ENCODE assay signal across 29 cellular contexts in the genomic region with DNA sequence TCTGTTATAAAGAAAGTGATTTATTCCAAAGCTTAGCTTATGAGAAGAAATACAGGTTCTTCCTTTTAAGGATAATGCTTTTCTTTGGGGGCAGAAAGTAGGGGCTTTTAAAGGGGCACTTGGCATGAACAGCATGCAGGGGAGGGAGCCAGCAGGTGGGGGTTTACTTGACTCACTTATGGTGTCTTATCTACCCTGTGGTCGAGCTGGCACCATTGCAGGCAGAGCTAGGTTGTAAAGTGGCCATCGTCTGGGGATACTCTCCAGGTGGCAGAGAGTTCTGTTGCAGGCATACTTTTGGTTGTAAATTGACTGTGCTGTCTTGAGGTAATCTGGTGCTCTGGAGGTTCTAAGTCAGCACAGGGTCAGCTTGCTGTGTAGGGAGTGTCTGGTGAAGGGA. TPM values are rescaled to one million over a fixed set of nuclear protein-coding genes. Genes with fewer than 3 reads are reported as not detected.
DNase-seq lines count a peak whose midpoint lies in the region; ATAC-seq, FAIRE-seq and TF ChIP-seq lines count a peak whose summit lies in the region.
"Had no signal": no experiment of that assay in that cellular context is flagged by ENCODE, and none has a peak within 500 bp of the region (broad histone marks: within the 10 kb centered on the region; RNA-seq: fewer than 3 reads in every experiment).

No MANE protein-coding gene starts in this region.

- H3K23ac ChIP-seq in mesendoderm (ENCODE audit: low read length): no peak overlapping the region

- H3F3A ChIP-seq in GM23338 (replicated peaks; ENCODE audit: low read depth): no peaks in the 10 kb centered on the region; the same call in 1 of the 2 replicates

- peaks cover 62% of the 10 kb centered on the region for H3K4me1 Mint-ChIP-seq in GM23338

- no peak overlapping the region for H2BK120ac ChIP-seq in mesendoderm (ENCODE audit: low read depth, low read length)

- H3K9me3 ChIP-seq in OCI-LY7 (ENCODE audit: low read length) (no peaks in the 10 kb centered on the region), small intestine (ENCODE audit: control insufficient read depth, low read depth) (no peaks in the 10 kb centered on the region)
- H3K9me3 ChIP-seq: left lung, MG63, stomach, transverse colon had no signal

- no peak overlapping the region for H4K8ac ChIP-seq in mesendoderm (ENCODE audit: low read depth, low read length)

- H3K27me3 ChIP-seq in ACC112 (ENCODE audit: insufficient read depth, low read length) (no peaks in the 10 kb centered on the region), GM23338 (ENCODE audit: insufficient read depth) (no peaks in the 10 kb centered on the region), mesendoderm (ENCODE audit: insufficient read depth, low read length, poor library complexity) (no peaks in the 10 kb centered on the region), small intestine (ENCODE audit: control insufficient read depth in 2 of 2, insufficient read depth in 2 of 2, low read length in 2 of 2) (no peaks in the 10 kb centered on the region)
- H3K27me3 ChIP-seq: left lung, MG63, stomach, transverse colon had no signal

- WGBS in mesendoderm (ENCODE audit: extremely low coverage, insufficient coverage, low lambda C conversion rate): no CpG with 5 or more reads among the region's 2 CpGs
- WGBS in small intestine, 3 donors: 33 to 62% (median 46%) methylated on average over 2 of the region's 2 CpGs

- BruUV-seq in OCI-LY7 (replicated peaks; lab: Mats Ljungman, UMichigan): no TSS peak

- H4K5ac ChIP-seq in mesendoderm (ENCODE audit: low read length): no peak overlapping the region

- peak overlapping the region; percentile 8; the same call in 1 of the 3 replicates for H3K4me3 Mint-ChIP-seq in GM23338
- H3K4me3 Mint-ChIP-seq: activated CD8-positive, alpha-beta memory T cell treated with anti-CD3 and anti-CD28 coated beads, Interleukin-2, amount 10 ng/mL, durations not matched to agents 7 days and 5 days; CD14-positive monocyte; IgD-negative memory B cell; WTC11 had no signal

- no peaks in the 10 kb centered on the region; the same call in 2 of the 3 replicates for H3K9me3 Mint-ChIP-seq in GM23338
- H3K9me3 Mint-ChIP-seq: CD14-positive monocyte had no signal

- H3K36me3 ChIP-seq in ACC112 (ENCODE audit: insufficient read depth, low read length) (no peaks in the 10 kb centered on the region), GM23338 (ENCODE audit: insufficient read depth) (no peaks in the 10 kb centered on the region), OCI-LY7 (ENCODE audit: insufficient read depth, low read length) (no peaks in the 10 kb centered on the region), mesendoderm (ENCODE audit: control insufficient read depth, insufficient read depth, low read length) (no peaks in the 10 kb centered on the region), small intestine (ENCODE audit: control insufficient read depth in 2 of 2, insufficient read depth in 2 of 2, low read length in 2 of 2) (no peaks in the 10 kb centered on the region)
- H3K36me3 ChIP-seq: left lung, MG63, stomach, transverse colon had no signal

- TF ChIP-seq CTCF in GM23338 (conservative IDR thresholded peaks at IDR 0.05; ENCODE audit: low read depth in 2 of 2) (no peak), OCI-LY7 (conservative IDR thresholded peaks at IDR 0.05; ENCODE audit: low read length) (no peak)

- no peaks in the 10 kb centered on the region for H3K79me1 ChIP-seq in mesendoderm (ENCODE audit: low read length)

- H3K56ac ChIP-seq in mesendoderm (ENCODE audit: low read length): peak overlapping the region; percentile 19

- H3K4me1 ChIP-seq in ACC112 (ENCODE audit: control insufficient read depth, insufficient read depth, low read length, unreplicated experiment): peaks cover 36% of the 10 kb centered on the region
- H3K4me1 ChIP-seq in GM23338 (ENCODE audit: insufficient read depth): peaks cover 39% of the 10 kb centered on the region
- peaks cover 50% of the 10 kb centered on the region for H3K4me1 ChIP-seq in OCI-LY7 (ENCODE audit: insufficient read depth, low read length, poor library complexity, severe bottlenecking)
- peaks cover 19% of the 10 kb centered on the region for H3K4me1 ChIP-seq in mesendoderm (ENCODE audit: control insufficient read depth, low read depth, low read length)
- H3K4me1 ChIP-seq in small intestine (ENCODE audit: control insufficient read depth in 2 of 2, insufficient read depth in 1 of 2, low read depth in 1 of 2, low read length in 1 of 2): peaks cover 0 to 2% of the 10 kb centered on the region in 2 donors

- peak overlapping the region; percentile 54 for H3K18ac ChIP-seq in mesendoderm (ENCODE audit: low read length)

- H3K27me3 Mint-ChIP-seq in GM23338 (ENCODE audit: insufficient read depth, low read depth, poor library complexity): peaks cover 4% of the 10 kb centered on the region
- H3K27me3 Mint-ChIP-seq: activated CD8-positive, alpha-beta memory T cell treated with anti-CD3 and anti-CD28 coated beads, Interleukin-2, amount 10 ng/mL, durations not matched to agents 7 days and 5 days; brain; IgD-negative memory B cell had no signal

- H2BK5ac ChIP-seq in mesendoderm (ENCODE audit: low read length): no peak overlapping the region

- no peak for FAIRE-seq in small intestine (lab: Jason Lieb, UNC)
- FAIRE-seq: GM12892 had no signal

- H3K4me2 ChIP-seq in GM23338 (peak overlapping the region; percentile 45; the same call in 1 of the 2 replicates), OCI-LY7 (ENCODE audit: low read length) (0 out of 2 replicates have a peak overlapping the region, but pooled peaks have one; percentile 80), mesendoderm (ENCODE audit: low read length) (no peak overlapping the region)

- no peak overlapping the region for H3K9ac ChIP-seq in mesendoderm (ENCODE audit: low read length)

- intact Hi-C loops in OCI-LY7 (cut with micrococcal nuclease; ENCODE audit: unreplicated experiment): no loop called here

- H4K20me1 ChIP-seq in GM23338 (replicated peaks; ENCODE audit: insufficient read depth) (no peaks in the 10 kb centered on the region), OCI-LY7 (ENCODE audit: insufficient read depth, low read length) (no peaks in the 10 kb centered on the region)

- DNase-seq in GM23338 (ENCODE audit: low spot score): no peak
- DNase-seq in OCI-LY7 (ENCODE audit: low spot score): no peak
- DNase-seq in mesendoderm: no peak
- no peak for DNase-seq in epidermal melanocyte (ENCODE audit: insufficient read length, low spot score)
- no peak for DNase-seq in small intestine
- DNase-seq in DMS79 treated with DMSO at 0.1 percent for 48 hours (lab: John Stamatoyannopoulos, UW): no peak
- no peak for DNase-seq in AML-193 (lab: John Stamatoyannopoulos, UW)
- DNase-seq: activated CD4-positive, alpha-beta T cell treated with anti-CD3 and anti-CD28 coated beads, Interleukin-2, amount 50 U/mL, for 1 hour; activated CD8-positive, alpha-beta memory T cell treated with anti-CD3 and anti-CD28 coated beads, Interleukin-2, amount 10 ng/mL, durations not matched to agents 7 days and 5 days; activated naive CD4-positive, alpha-beta T cell treated with Interleukin-2 at 50 U/mL for 16 hours; activated T-cell treated with anti-CD3 and anti-CD28 coated beads, Interleukin-2, amount 50 U/mL, for 72 hours; Calu3; left lung; MG63; NCI-H1417; NCI-H2029 treated with DMSO at 0.1 percent for 48 hours; NCI-H82; nucleus accumbens; stomach; SW 1271; T1000; transverse colon had no signal

- H3K27ac Mint-ChIP-seq in GM23338: peak overlapping the region; percentile 82; the same call in 1 of the 2 replicates
- H3K27ac Mint-ChIP-seq: activated CD8-positive, alpha-beta memory T cell treated with anti-CD3 and anti-CD28 coated beads, Interleukin-2, amount 10 ng/mL, durations not matched to agents 7 days and 5 days; IgD-negative memory B cell; WTC11 had no signal

- H3K27ac ChIP-seq in ACC112 (ENCODE audit: low read depth, low read length): no peak overlapping the region; the same call in 1 of the 2 replicates
- H3K27ac ChIP-seq in GM23338 (ENCODE audit: low read depth): no peak overlapping the region
- H3K27ac ChIP-seq in OCI-LY7 (ENCODE audit: low read depth, low read length, poor library complexity, severe bottlenecking): no peak overlapping the region
- H3K27ac ChIP-seq in mesendoderm (ENCODE audit: low read depth, low read length): no peak overlapping the region
- H3K27ac ChIP-seq in small intestine (ENCODE audit: low read depth in 1 of 2, low read length in 1 of 2): no peak overlapping the region
- H3K27ac ChIP-seq: transverse colon had no signal

- H2AK5ac ChIP-seq in mesendoderm (ENCODE audit: low read length): no peak overlapping the region

- CTCF ChIA-PET in OCI-LY7 (lab: Charles Lee; ENCODE audit: unreplicated experiment): interaction anchor here (0.9 kb wide), 1 partner anchor 13 kb away, joined by 3 read pairs; no protein-coding TSS in a partner anchor

- peak overlapping the region; percentile 5 for H3K4ac ChIP-seq in mesendoderm (ENCODE audit: low read depth, low read length)

- H2AFZ ChIP-seq in ACC112 (ENCODE audit: low read length, unreplicated experiment): no peak overlapping the region
- no peak overlapping the region for H2AFZ ChIP-seq in GM23338
- H2AFZ ChIP-seq in OCI-LY7 (ENCODE audit: low read length): no peak overlapping the region; the same call in 1 of the 2 replicates

- H3K9me2 ChIP-seq in GM23338 (ENCODE audit: insufficient read depth): peaks cover 6% of the 10 kb centered on the region
- H3K9me2 ChIP-seq in OCI-LY7 (ENCODE audit: insufficient read depth, low read length): no peaks in the 10 kb centered on the region

- no peak for ATAC-seq in GM23338
- ATAC-seq: activated CD8-positive, alpha-beta memory T cell treated with anti-CD3 and anti-CD28 coated beads, Interleukin-2, amount 10 ng/mL, durations not matched to agents 7 days and 5 days; activated T-cell treated with anti-CD3 and anti-CD28 coated beads, Interleukin-2, amount 50 U/mL, for 72 hours; left lung; Right ventricle myocardium inferior; WTC11 had no signal

- H3K79me2 ChIP-seq in ACC112 (ENCODE audit: control insufficient read depth, insufficient read depth, low read length, unreplicated experiment): no peaks in the 10 kb centered on the region
- no peaks in the 10 kb centered on the region for H3K79me2 ChIP-seq in GM23338 (replicated peaks; ENCODE audit: insufficient read depth)
- no peaks in the 10 kb centered on the region for H3K79me2 ChIP-seq in OCI-LY7 (ENCODE audit: insufficient read depth, low read depth, low read length)
- no peaks in the 10 kb centered on the region for H3K79me2 ChIP-seq in mesendoderm (ENCODE audit: control insufficient read depth, insufficient read depth, low read length)

- POLR2A ChIA-PET in OCI-LY7 (lab: Charles Lee): interaction anchor here (0.6 to 6.4 kb wide), 9 partner anchors 10 to 828 kb away, joined by 3 to 71 read pairs (median 3); partner anchors contain the start of gene IFRD1

- peak overlapping the region; percentile 20; the same call in 1 of the 2 replicates for H3K4me3 ChIP-seq in ACC112 (ENCODE audit: low read depth, low read length)
- H3K4me3 ChIP-seq in GM23338: no peak overlapping the region
- no peak overlapping the region for H3K4me3 ChIP-seq in OCI-LY7 (ENCODE audit: low read depth, low read length, poor library complexity, severe bottlenecking)
- no peak overlapping the region for H3K4me3 ChIP-seq in mesendoderm (ENCODE audit: low read length)
- H3K4me3 ChIP-seq in small intestine (ENCODE audit: low read depth in 1 of 2, low read length in 2 of 2): no peak overlapping the region
- H3K4me3 ChIP-seq: left lung, MG63, stomach, transverse colon had no signal

- H3K36me3 Mint-ChIP-seq in GM23338 (ENCODE audit: low read depth): peaks cover 3% of the 10 kb centered on the region; the same call in 1 of the 3 replicates
- H3K36me3 Mint-ChIP-seq: activated CD8-positive, alpha-beta memory T cell treated with anti-CD3 and anti-CD28 coated beads, Interleukin-2, amount 10 ng/mL, durations not matched to agents 7 days and 5 days; brain; CD14-positive monocyte; WTC11 had no signal

- no peak overlapping the region for H2BK15ac ChIP-seq in mesendoderm (replicated peaks; ENCODE audit: low read depth)

RNA-seq across cellular contexts. Expression of gene IFRD1, which starts 26.3 kb away (rescaled TPM):
- total RNA-seq in GM23338 (2014; rRNA removed; shearing (Covaris generic)): 73.6 TPM in 2 replicates
- polyA plus RNA-seq in GM23338 (2016; fragmentation: Nextera tagmentation; extraction: Ambion mirVana): 59.6 and 69.6 TPM in 2 replicates
- 49.1 and 54.9 TPM in 2 replicates for total RNA-seq in OCI-LY7 (2014; rRNA removed; shearing (Covaris generic))
- 65.6 and 82.2 TPM in 2 replicates for total RNA-seq in OCI-LY7 (2022)
- polyA plus RNA-seq in mesendoderm (2013, experiment 1 of 2): 55.0 TPM
- 57.9 TPM for polyA plus RNA-seq in mesendoderm (2013, experiment 2 of 2)
- polyA plus RNA-seq in small intestine: 10 to 100 TPM; 41.9 to 58.4 (median 49.0) TPM

RNA-seq across cellular contexts. Expression of gene LSMEM1, which starts 56.8 kb away (rescaled TPM):
- total RNA-seq in GM23338 (2014; rRNA removed; shearing (Covaris generic)): 0.21 and 0.27 TPM in 2 replicates
- polyA plus RNA-seq in GM23338 (2016; fragmentation: Nextera tagmentation; extraction: Ambion mirVana): 0.52 and 0.71 TPM in 2 replicates
- total RNA-seq in OCI-LY7 (2014; rRNA removed; shearing (Covaris generic)): 0.31 and 0.32 TPM in 2 replicates
- total RNA-seq in OCI-LY7 (2022): 1.5 and 1.9 TPM in 2 replicates
- polyA plus RNA-seq in mesendoderm (2013, experiment 1 of 2): 0.55 TPM
- 0.80 TPM for polyA plus RNA-seq in mesendoderm (2013, experiment 2 of 2)
- polyA plus RNA-seq in small intestine: 10 to 100 TPM in 1 of 3 donors, 1 to 10 TPM in 2; 1.7 to 38.2 (median 6.2) TPM
